In genomic region chr17:29615048-29615385, GRCh38 we compare ENCODE assay signal across 8 cellular contexts. TPM values are rescaled to one million over a fixed set of nuclear protein-coding genes. Genes with fewer than 3 reads are reported as not detected.
DNase-seq lines count a peak whose midpoint lies in the region; ATAC-seq and TF ChIP-seq lines count a peak whose summit lies in the region.

No MANE protein-coding gene starts in this region.

- H3K36me3 ChIP-seq in HUES64 (ENCODE audit: insufficient read depth, low read length) (no peaks in the 10 kb centered on the region), A673 (ENCODE audit: insufficient read depth, low read length, poor library complexity, severe bottlenecking) (peaks cover 24% of the 10 kb centered on the region)

- no TSS peak for BruUV-seq in A673 (replicated peaks; lab: Mats Ljungman, UMichigan)

- H3K36me3 Mint-ChIP-seq in glutamatergic neuron (ENCODE audit: unreplicated experiment): peaks cover 6% of the 10 kb centered on the region

- H3K9me3 Mint-ChIP-seq in glutamatergic neuron (ENCODE audit: unreplicated experiment): peaks cover 4% of the 10 kb centered on the region

- TF ChIP-seq CTCF in AG04449 (IDR thresholded peaks at IDR 0.05; ENCODE audit: insufficient read depth, low read length, missing control alignments) (no peak), glutamatergic neuron (IDR thresholded peaks at IDR 0.05; ENCODE audit: partially characterized antibody, unreplicated experiment) (no peak), A673 (conservative IDR thresholded peaks at IDR 0.05; ENCODE audit: low read depth, low read length) (no peak)

- ATAC-seq in GM21367 (IDR thresholded peaks at IDR 0.05; ENCODE audit: unreplicated experiment): no peak

- CTCF ChIA-PET in AG04449 (lab: Yijun Ruan, JAX) (interaction anchor here (1.0 to 12.9 kb wide), 13 partner anchors 8 to 490 kb away, joined by 3 to 210 read pairs (median 16); partner anchors contain the start of genes ANKRD13B, CORO6 and SSH2), A673 (lab: Charles Lee) (interaction anchor here (0.7 to 1.4 kb wide), 2 partner anchors 188 to 478 kb away, joined by 7 to 10 read pairs; no protein-coding TSS in a partner anchor)

- WGBS in HUES64: 64% methylated on average over 15 of the region's 15 CpGs

- no peaks in the 10 kb centered on the region for H3K9me3 ChIP-seq in HUES64 (ENCODE audit: insufficient read depth, low read depth, low read length)
- H3K9me3 ChIP-seq in A673 (ENCODE audit: low read depth, low read length, poor library complexity, severe bottlenecking): no peaks in the 10 kb centered on the region

- H3K9ac ChIP-seq in HUES64 (ENCODE audit: low read depth, low read length): 0 out of 2 replicates have a peak overlapping the region, but pooled peaks have one; percentile 33

- H3K4me3 Mint-ChIP-seq in glutamatergic neuron (ENCODE audit: unreplicated experiment): peak overlapping the region; percentile 71

- H3K27ac ChIP-seq in HUES64 (ENCODE audit: low read depth, low read length): no peak overlapping the region
- no peak overlapping the region for H3K27ac ChIP-seq in A673 (ENCODE audit: low read depth, low read length, poor library complexity, severe bottlenecking)

- H3K4me1 ChIP-seq in HUES64 (ENCODE audit: insufficient read depth, low read length): peaks cover 19% of the 10 kb centered on the region
- H3K4me1 ChIP-seq in A673 (ENCODE audit: insufficient read depth, low read length, poor library complexity, severe bottlenecking): peaks cover 30% of the 10 kb centered on the region

- no peak overlapping the region for H3K27ac Mint-ChIP-seq in glutamatergic neuron (ENCODE audit: unreplicated experiment)

- peaks cover 21% of the 10 kb centered on the region for H3K27me3 Mint-ChIP-seq in glutamatergic neuron (ENCODE audit: unreplicated experiment)

- DNase-seq in AG04449 (ENCODE audit: low read depth, low spot score) (no peak), glutamatergic neuron (no peak), ecto neural progenitor cell (ENCODE audit: low spot score) (no peak), A673 (ENCODE audit: low spot score) (no peak)
- DNase-seq in activated T-cell treated with anti-CD3 and anti-CD28 coated beads, Interleukin-2, amount 50 U/mL, for 1 hour: peak; percentile 72
- DNase-seq in stimulated activated CD8-positive, alpha-beta memory T cell treated with anti-CD3 and anti-CD28 coated beads, Interleukin-12 subunit alpha, Interleukin-12 subunit beta, amount 100 ng/mL, for 4 hours (ENCODE audit: low read depth): peak; percentile 42

- POLR2A ChIA-PET in AG04449 (lab: Yijun Ruan, JAX): interaction anchor here (0.7 to 1.0 kb wide), 2 partner anchors 27 to 239 kb away, joined by 3 read pairs; no protein-coding TSS in a partner anchor
- POLR2A ChIA-PET in A673 (lab: Charles Lee; ENCODE audit: low non-redundant PET): interaction anchor here (0.9 kb wide), 1 partner anchor 23 kb away, joined by 5 read pairs; no protein-coding TSS in a partner anchor

- peaks cover 66% of the 10 kb centered on the region for H3K27me3 ChIP-seq in HUES64 (ENCODE audit: insufficient read depth, low read length)
- no peaks in the 10 kb centered on the region for H3K27me3 ChIP-seq in A673 (replicated peaks; ENCODE audit: insufficient read depth, low read depth, low read length, poor library complexity)

- intact Hi-C loops in A673 (cut with micrococcal nuclease; ENCODE audit: unreplicated experiment): loop anchor here (5.0 kb wide), 3 partner anchors 317 to 477 kb away; partner anchors contain the start of gene SSH2

- H3K4me3 ChIP-seq in AG04449 (ENCODE audit: low read depth, low read length): peak overlapping the region; percentile 39
- peak overlapping the region; percentile 65 for H3K4me3 ChIP-seq in HUES64 (ENCODE audit: low read length)
- H3K4me3 ChIP-seq in A673 (ENCODE audit: low read depth, low read length, poor library complexity, severe bottlenecking): no peak overlapping the region

- peaks cover 6% of the 10 kb centered on the region for H3K4me1 Mint-ChIP-seq in glutamatergic neuron (ENCODE audit: low read depth, unreplicated experiment)

RNA-seq across cellular contexts. Expression of gene CORO6, which starts 7.7 kb away (rescaled TPM):
- polyA plus RNA-seq in HUES64 (2013, experiment 1 of 2): 1.1 TPM
- 2.1 TPM for polyA plus RNA-seq in HUES64 (2013, experiment 2 of 2)
- 1.4 TPM for total RNA-seq in glutamatergic neuron (ENCODE audit: unreplicated experiment)
- total RNA-seq in A673 (2021): 19.7 and 28.9 TPM in 2 replicates

RNA-seq across cellular contexts. Expression of gene ANKRD13B, which starts 22.1 kb away (rescaled TPM):
- polyA plus RNA-seq in HUES64 (2013, experiment 1 of 2): 12.1 TPM
- polyA plus RNA-seq in HUES64 (2013, experiment 2 of 2): 12.9 TPM
- total RNA-seq in glutamatergic neuron (ENCODE audit: unreplicated experiment): 123 TPM
- 81.5 and 98.7 TPM in 2 replicates for total RNA-seq in A673 (2021)

RNA-seq across cellular contexts. Expression of gene GIT1, which starts 25.6 kb away (rescaled TPM):
- polyA plus RNA-seq in HUES64 (2013, experiment 1 of 2): 32.9 TPM
- 36.4 TPM for polyA plus RNA-seq in HUES64 (2013, experiment 2 of 2)
- total RNA-seq in glutamatergic neuron (ENCODE audit: unreplicated experiment): 46.7 TPM
- 120 and 125 TPM in 2 replicates for total RNA-seq in A673 (2021)

RNA-seq across cellular contexts. Expression of gene TP53I13, which starts 46.5 kb away (rescaled TPM):
- 12.2 TPM for polyA plus RNA-seq in HUES64 (2013, experiment 1 of 2)
- polyA plus RNA-seq in HUES64 (2013, experiment 2 of 2): 17.8 TPM
- total RNA-seq in glutamatergic neuron (ENCODE audit: unreplicated experiment) (14.3 TPM), A673 (2021) (34.6 and 41.4 TPM in 2 replicates)

RNA-seq across cellular contexts. Expression of gene ABHD15, which starts 48.2 kb away (rescaled TPM):
- 0.40 TPM for polyA plus RNA-seq in HUES64 (2013, experiment 1 of 2)
- 0.63 TPM for polyA plus RNA-seq in HUES64 (2013, experiment 2 of 2)
- total RNA-seq in glutamatergic neuron (ENCODE audit: unreplicated experiment): 2.5 TPM
- total RNA-seq in A673 (2021): 5.4 and 8.0 TPM in 2 replicates

Comparison
In these comparisons a context has a peak if more than half of its experiments do, and no peak if none do; other contexts are left out.
1. DNase-seq: peak in activated T-cell treated with anti-CD3 and anti-CD28 coated beads, Interleukin-2, amount 50 U/mL, for 1 hour (single experiment) and stimulated activated CD8-positive, alpha-beta memory T cell treated with anti-CD3 and anti-CD28 coated beads, Interleukin-12 subunit alpha, Interleukin-12 subunit beta, amount 100 ng/mL, for 4 hours (single experiment); none in AG04449 (single experiment), glutamatergic neuron (single experiment), ecto neural progenitor cell (single experiment) and A673 (single experiment).